Comparison of ENCODE assay signal across 29 cellular contexts in the genomic region with DNA sequence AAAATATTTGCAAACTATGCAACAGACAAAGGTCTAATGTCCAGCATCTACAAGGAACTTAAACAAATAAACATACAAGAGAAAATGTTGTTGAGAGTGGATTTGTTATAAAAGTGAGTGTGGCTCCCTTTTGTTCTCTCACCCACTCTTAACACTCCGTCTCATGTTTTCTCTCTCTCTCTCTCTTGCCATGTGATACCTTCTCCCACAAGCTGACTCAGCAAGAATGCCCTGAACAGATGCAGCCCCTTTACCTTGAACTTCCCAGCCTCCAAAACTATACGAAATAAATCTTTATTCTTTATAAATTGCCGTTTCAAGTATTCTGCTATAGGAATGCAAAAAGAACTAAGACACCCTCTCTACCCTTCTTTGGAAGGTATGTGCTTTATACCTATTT.
DNase-seq lines count a peak whose midpoint lies in the region; ATAC-seq, FAIRE-seq and TF ChIP-seq lines count a peak whose summit lies in the region.
"Had no signal": no experiment of that assay in that cellular context is flagged by ENCODE, and none has a peak within 500 bp of the region (broad histone marks: within the 10 kb centered on the region; RNA-seq: fewer than 3 reads in every experiment).

No MANE protein-coding gene starts in this region.

- H4K91ac ChIP-seq in IMR-90 (ENCODE audit: insufficient read depth, low read depth, low read length): no peak overlapping the region

- no peak overlapping the region for H3K27ac Mint-ChIP-seq in activated CD4-positive, alpha-beta memory T cell treated with anti-CD3 and anti-CD28 coated beads, Interleukin-2, amount 10 ng/mL, durations not matched to agents 7 days and 5 days
- H3K27ac Mint-ChIP-seq: CD4-positive, alpha-beta memory T cell; T-helper 1 cell treated with Interleukin-12 subunit alpha and Interleukin-12 subunit beta and Interleukin-4 antibody, amounts not matched to agents 30 μg/mL and 1 μg/mL, for 36 hours had no signal

- no peaks in the 10 kb centered on the region for H3K9me3 Mint-ChIP-seq in activated CD4-positive, alpha-beta memory T cell treated with anti-CD3 and anti-CD28 coated beads, Interleukin-2, amount 10 ng/mL, durations not matched to agents 7 days and 5 days
- H3K9me3 Mint-ChIP-seq: T-helper 1 cell treated with Interleukin-12 subunit alpha and Interleukin-12 subunit beta and Interleukin-4 antibody, amounts not matched to agents 30 μg/mL and 1 μg/mL, for 36 hours had no signal

- WGBS in IMR-90 (ENCODE audit: extremely low coverage in 2 of 2, insufficient read length in 1 of 2), 2 experiments: no CpG with 5 or more reads among the region's 3 CpGs
- 2% methylated on average over 3 of the region's 3 CpGs for WGBS in K562 (ENCODE audit: insufficient coverage, low coverage, missing lambda C conversion rate)

- POLR2A ChIA-PET in IMR-90 (lab: Charles Lee; ENCODE audit: unreplicated experiment) (no interaction called here), K562 (lab: Yijun Ruan, JAX) (no interaction called here)
- POLR2A ChIA-PET in activated CD4-positive, alpha-beta memory T cell treated with anti-CD3 and anti-CD28 coated beads, Interleukin-2, amount 10 ng/mL, durations not matched to agents 7 days and 5 days (lab: Charles Lee): no interaction called here

- H3K18ac ChIP-seq in IMR-90 (ENCODE audit: low read depth, low read length): no peak overlapping the region

- H3K4me3 ChIP-seq in IMR-90 (ENCODE audit: insufficient read depth, low read depth, low read length) (no peak overlapping the region), K562 (no peak overlapping the region)

- in situ Hi-C loops in IMR-90 (cut with MboI; ENCODE audit: low sequenced_read_pairs) (no loop called here), K562 (cut with MboI) (no loop called here)

- H3K79me1 ChIP-seq in IMR-90 (ENCODE audit: low read depth in 1 of 2, low read length in 2 of 2): no peaks in the 10 kb centered on the region

- H2BK120ac ChIP-seq in IMR-90 (ENCODE audit: low read depth, low read length): no peak overlapping the region

- H3K9me3 ChIP-seq in IMR-90 (ENCODE audit: control insufficient read depth, insufficient read depth, low read length) (no peaks in the 10 kb centered on the region), K562 (replicated peaks; ENCODE audit: control insufficient read depth, insufficient read depth, low read depth, low read length) (no peaks in the 10 kb centered on the region)
- H3K9me3 ChIP-seq: SK-N-SH had no signal

- ATAC-seq in IMR-90 (ENCODE audit: low read depth) (no peak), K562 (no peak)
- ATAC-seq: PC-3 had no signal

- CTCF ChIA-PET in IMR-90 (lab: Yijun Ruan, JAX) (no interaction called here), K562 (lab: Yijun Ruan, JAX; ENCODE audit: low intra/inter-chr PET ratio) (no interaction called here)
- CTCF ChIA-PET in activated CD4-positive, alpha-beta memory T cell treated with anti-CD3 and anti-CD28 coated beads, Interleukin-2, amount 10 ng/mL, durations not matched to agents 7 days and 5 days (lab: Charles Lee): no interaction called here

- TF ChIP-seq CTCF in IMR-90 (conservative IDR thresholded peaks at IDR 0.05; ENCODE audit: low read depth, low read length): no peak
- no peak for TF ChIP-seq CTCF in K562 (IDR thresholded peaks at IDR 0.05 in 2 of 3, conservative IDR thresholded peaks at IDR 0.05 in 1 of 3; ENCODE audit: insufficient read depth in 2 of 3, low read depth in 1 of 3, low read length in 3 of 3)

- no peaks in the 10 kb centered on the region for H3K9me1 ChIP-seq in IMR-90 (ENCODE audit: insufficient read depth, low read length)
- H3K9me1 ChIP-seq in K562 (ENCODE audit: control insufficient read depth, insufficient read depth, low read length): no peaks in the 10 kb centered on the region

- no peaks in the 10 kb centered on the region for H3K36me3 ChIP-seq in IMR-90 (ENCODE audit: control insufficient read depth, insufficient read depth, low read length)
- no peaks in the 10 kb centered on the region for H3K36me3 ChIP-seq in K562 (ENCODE audit: control insufficient read depth, insufficient read depth, low read length)

- no peak overlapping the region for H3K14ac ChIP-seq in IMR-90 (replicated peaks; ENCODE audit: low read depth, low read length)

- FAIRE-seq in K562 (lab: Jason Lieb, UNC): no peak
- FAIRE-seq: A204.1, GM12892, GM19239 had no signal

- no peak overlapping the region for H2BK5ac ChIP-seq in IMR-90 (ENCODE audit: low read depth, low read length, poor library complexity, severe bottlenecking)

- no peak overlapping the region for H4K8ac ChIP-seq in IMR-90 (ENCODE audit: low read depth in 2 of 2, low read length in 2 of 2)

- H3K56ac ChIP-seq in IMR-90 (ENCODE audit: extremely low read depth, insufficient read depth, low read length): no peak overlapping the region

- no peaks in the 10 kb centered on the region for H3K36me3 Mint-ChIP-seq in activated CD4-positive, alpha-beta memory T cell treated with anti-CD3 and anti-CD28 coated beads, Interleukin-2, amount 10 ng/mL, durations not matched to agents 7 days and 5 days (ENCODE audit: low read depth)
- H3K36me3 Mint-ChIP-seq: CD4-positive, alpha-beta memory T cell had no signal

- H4K5ac ChIP-seq in IMR-90 (ENCODE audit: low read depth, low read length): no peak overlapping the region

- no peak overlapping the region for H2AFZ ChIP-seq in IMR-90 (replicated peaks; ENCODE audit: low read length, poor library complexity)
- no peak overlapping the region for H2AFZ ChIP-seq in K562 (ENCODE audit: low read depth, low read length)

- no peak overlapping the region for H2AK9ac ChIP-seq in IMR-90 (replicated peaks; ENCODE audit: low read depth, low read length, poor library complexity)

- BruUV-seq in IMR-90 (replicated peaks; lab: Mats Ljungman, UMichigan): no TSS peak
- no TSS peak for BruUV-seq in K562 (replicated peaks; lab: Mats Ljungman, UMichigan)

- TF ChIP-seq EP300 in K562 (IDR thresholded peaks at IDR 0.05; ENCODE audit: low read length): no peak

- no peak overlapping the region for H3K23ac ChIP-seq in IMR-90 (ENCODE audit: low read depth, low read length)

- no peak overlapping the region for H2BK20ac ChIP-seq in IMR-90 (ENCODE audit: low read depth, low read length)

- dilution Hi-C loops in IMR-90 (cut with HindIII; ENCODE audit: low sequenced_read_pairs, unreplicated experiment): no loop called here

- H2BK15ac ChIP-seq in IMR-90 (ENCODE audit: low read depth, low read length): no peak overlapping the region

- H3K4me1 Mint-ChIP-seq in activated CD4-positive, alpha-beta memory T cell treated with anti-CD3 and anti-CD28 coated beads, Interleukin-2, amount 10 ng/mL, durations not matched to agents 7 days and 5 days: no peaks in the 10 kb centered on the region
- H3K4me1 Mint-ChIP-seq: CD4-positive, alpha-beta memory T cell had no signal

- no peaks in the 10 kb centered on the region for H3K27me3 Mint-ChIP-seq in activated CD4-positive, alpha-beta memory T cell treated with anti-CD3 and anti-CD28 coated beads, Interleukin-2, amount 10 ng/mL, durations not matched to agents 7 days and 5 days
- H3K27me3 Mint-ChIP-seq: CD4-positive, alpha-beta memory T cell had no signal

- H2AK5ac ChIP-seq in IMR-90 (ENCODE audit: low read depth, low read length): no peak overlapping the region

- no peak overlapping the region for H3K9ac ChIP-seq in IMR-90 (ENCODE audit: low read depth, low read length)
- no peak overlapping the region for H3K9ac ChIP-seq in K562 (ENCODE audit: insufficient read depth in 1 of 2, low read depth in 2 of 2, low read length in 2 of 2)
- H3K9ac ChIP-seq: SK-N-SH had no signal

- no peaks in the 10 kb centered on the region for H4K20me1 ChIP-seq in IMR-90 (ENCODE audit: insufficient read depth, low read length)
- no peaks in the 10 kb centered on the region for H4K20me1 ChIP-seq in K562 (replicated peaks; ENCODE audit: control insufficient read depth, insufficient read depth, low read length)

- TF ChIP-seq POLR2A in IMR-90 (IDR thresholded peaks at IDR 0.05; ENCODE audit: low read depth, low read length) (no peak), K562 (conservative IDR thresholded peaks at IDR 0.05) (no peak)

- DNase-seq in NCI-H510A treated with DMSO at 0.1 percent for 48 hours (lab: John Stamatoyannopoulos, UW) (peak; percentile 19), NCI-H510A (lab: John Stamatoyannopoulos, UW) (no peak), IMR-90 (no peak), K562 (ENCODE audit: extremely low read depth in 1 of 4, low spot score in 3 of 4) (no peak), caudate nucleus (lab: John Stamatoyannopoulos, UW) (no peak), NCI-H2227 (lab: John Stamatoyannopoulos, UW; ENCODE audit: unreplicated experiment) (no peak)
- no peak for DNase-seq in activated CD4-positive, alpha-beta memory T cell treated with anti-CD3 and anti-CD28 coated beads, Interleukin-2, amount 10 ng/mL, durations not matched to agents 7 days and 5 days
- DNase-seq: C1 segment of cervical spinal cord; CD4-positive, alpha-beta memory T cell; COR-L47; DND-41; HCEC 1CT; KBM-7; MV-4-11; NCI-H1105; NCI-H1436 treated with DMSO at 0.1 percent for 48 hours; NCI-H187 treated with DMSO at 0.1 percent for 48 hours; NCI-H2107; NCI-H345; NCI-H524 treated with DMSO at 0.1 percent for 48 hours; NCI-H774; PC-3; SK-N-SH; SW 1271 had no signal

- intact Hi-C loops in IMR-90 (cut with micrococcal nuclease): no loop called here
- intact Hi-C loops in K562 (cut with micrococcal nuclease): no loop called here

- no peaks in the 10 kb centered on the region for H3K79me2 ChIP-seq in K562 (ENCODE audit: control insufficient read depth, insufficient read depth, low read length)

- no peak overlapping the region for H3K4ac ChIP-seq in IMR-90 (ENCODE audit: low read depth, low read length)

- no peak overlapping the region for H3K4me3 Mint-ChIP-seq in activated CD4-positive, alpha-beta memory T cell treated with anti-CD3 and anti-CD28 coated beads, Interleukin-2, amount 10 ng/mL, durations not matched to agents 7 days and 5 days
- H3K4me3 Mint-ChIP-seq: CD4-positive, alpha-beta memory T cell; T-helper 1 cell treated with Interleukin-12 subunit alpha and Interleukin-12 subunit beta and Interleukin-4 antibody, amounts not matched to agents 30 μg/mL and 1 μg/mL, for 36 hours had no signal

- H3K4me1 ChIP-seq in IMR-90 (ENCODE audit: control insufficient read depth, insufficient read depth, low read length): no peaks in the 10 kb centered on the region
- H3K4me1 ChIP-seq in K562 (replicated peaks in 1 of 2; ENCODE audit: control insufficient read depth in 2 of 2, insufficient read depth in 2 of 2, low read length in 2 of 2): no peaks in the 10 kb centered on the region

- H3K27me3 ChIP-seq in IMR-90 (ENCODE audit: control insufficient read depth, insufficient read depth, low read length) (no peaks in the 10 kb centered on the region), K562 (ENCODE audit: control insufficient read depth in 2 of 2, insufficient read depth in 2 of 2, low read length in 2 of 2) (no peaks in the 10 kb centered on the region)

- H3K4me2 ChIP-seq in IMR-90 (ENCODE audit: low read depth, low read length) (no peak overlapping the region), K562 (ENCODE audit: insufficient read depth, low read length) (no peak overlapping the region)
- H3K4me2 ChIP-seq: SK-N-SH had no signal

- H3K27ac ChIP-seq in IMR-90 (ENCODE audit: insufficient read depth, low read length) (no peak overlapping the region), K562 (ENCODE audit: extremely low read depth, low read depth, low read length) (no peak overlapping the region), caudate nucleus (ENCODE audit: low read depth, low read length) (no peak overlapping the region)
- H3K27ac ChIP-seq: HL-60 had no signal

- no peak for TF ChIP-seq RAD21 in IMR-90 (IDR thresholded peaks at IDR 0.05; ENCODE audit: low read length)
- no peak for TF ChIP-seq RAD21 in K562 (CRISPR knock-in tag; conservative IDR thresholded peaks at IDR 0.05 in 1 of 2, IDR thresholded peaks at IDR 0.05 in 1 of 2)
